Comparison of ENCODE assay signal across 17 cellular contexts in the genomic region with DNA sequence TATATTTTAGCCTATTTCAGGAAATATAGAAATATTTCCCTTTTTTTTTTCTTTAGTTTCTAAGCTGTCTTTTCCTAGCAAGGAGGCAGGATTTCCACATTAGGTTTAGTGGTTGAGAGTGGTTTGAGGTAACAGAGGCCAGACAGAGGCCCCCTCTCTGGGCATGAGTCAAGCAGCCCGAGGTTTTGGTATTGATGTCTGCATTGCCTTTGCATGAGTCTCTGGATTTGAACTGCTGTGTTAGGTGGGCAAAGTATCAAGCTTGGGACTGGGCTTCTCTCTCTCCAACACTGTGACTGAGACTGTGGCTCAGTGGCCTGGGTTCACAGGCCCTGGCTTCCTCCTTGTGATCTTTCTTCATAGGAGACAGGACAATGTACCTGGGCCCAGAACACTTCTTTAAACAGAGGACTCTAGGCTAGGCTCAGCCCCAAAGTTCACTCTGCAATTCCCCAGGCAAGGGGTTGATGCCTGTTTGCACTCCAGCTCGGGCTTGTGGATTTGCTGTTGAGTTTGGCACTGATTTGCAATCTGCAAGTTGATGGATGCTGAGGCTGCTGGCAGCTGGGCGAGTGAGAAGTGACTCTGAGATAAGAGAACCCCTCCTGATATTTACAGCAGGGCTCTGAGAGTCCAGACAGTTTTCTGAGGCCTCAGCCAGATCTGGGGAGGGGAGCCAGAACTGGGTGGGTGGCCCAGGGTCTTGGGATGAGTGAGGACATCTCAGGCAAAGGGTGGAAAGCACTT.
DNase-seq lines count a peak whose midpoint lies in the region; TF ChIP-seq lines count a peak whose summit lies in the region.
"Had no signal": no experiment of that assay in that cellular context is flagged by ENCODE, and none has a peak within 500 bp of the region (broad histone marks: within the 10 kb centered on the region; RNA-seq: fewer than 3 reads in every experiment).

No MANE protein-coding gene starts in this region.

- H3K4me1 ChIP-seq in GM23248 (ENCODE audit: insufficient read depth) (peaks cover 35% of the 10 kb centered on the region), trophoblast cell (ENCODE audit: control insufficient read depth in 1 of 2, insufficient read depth in 2 of 2, low read length in 2 of 2) (peaks cover 5 to 6% of the 10 kb centered on the region in 2 experiments)
- H3K4me1 ChIP-seq: Peyer's patch had no signal

- H4K20me1 ChIP-seq in GM23248 (ENCODE audit: insufficient read depth): no peaks in the 10 kb centered on the region

- H2AK5ac ChIP-seq in trophoblast cell (ENCODE audit: low read length): no peak overlapping the region

- H3K79me1 ChIP-seq in trophoblast cell (ENCODE audit: low read length): peaks cover 4% of the 10 kb centered on the region

- H2BK12ac ChIP-seq in trophoblast cell (ENCODE audit: low read length): peak overlapping the region; percentile 52

- no peaks in the 10 kb centered on the region for H3K9me2 ChIP-seq in GM23248 (ENCODE audit: insufficient read depth)

- H3F3A ChIP-seq in GM23248 (ENCODE audit: insufficient read depth): peaks cover 21% of the 10 kb centered on the region

- H3K9me3 ChIP-seq in GM23248 (ENCODE audit: low read depth): no peaks in the 10 kb centered on the region
- H3K9me3 ChIP-seq in trophoblast cell (ENCODE audit: insufficient read depth, low read depth, low read length): no peaks in the 10 kb centered on the region
- H3K9me3 ChIP-seq: MG63, Peyer's patch had no signal

- no peak overlapping the region for H2BK120ac ChIP-seq in trophoblast cell (ENCODE audit: insufficient read depth, low read length, poor library complexity)

- no peak overlapping the region for H4K12ac ChIP-seq in trophoblast cell (ENCODE audit: low read depth, low read length)

- H2AFZ ChIP-seq in GM23248 (no peak overlapping the region), trophoblast cell (ENCODE audit: insufficient read depth, low read length, poor library complexity) (no peak overlapping the region)

- no peak overlapping the region for H3K4me3 ChIP-seq in AG10803 (ENCODE audit: low read length)
- no peak overlapping the region for H3K4me3 ChIP-seq in GM23248
- no peak overlapping the region for H3K4me3 ChIP-seq in trophoblast cell (ENCODE audit: low read depth, low read length)
- H3K4me3 ChIP-seq: MG63, Peyer's patch had no signal

- peak overlapping the region; percentile 0 for H4K91ac ChIP-seq in trophoblast cell (ENCODE audit: low read depth, low read length)

- H3K36me3 ChIP-seq in GM23248 (ENCODE audit: low read depth) (no peaks in the 10 kb centered on the region), trophoblast cell (ENCODE audit: control insufficient read depth in 1 of 2, insufficient read depth in 2 of 2, low read length in 2 of 2) (no peaks in the 10 kb centered on the region)
- H3K36me3 ChIP-seq: MG63, Peyer's patch had no signal

- 60 to 62% methylated on average over 3 of the region's 3 CpGs for WGBS in GM23248 (ENCODE audit: low coverage in 1 of 2, low lambda C conversion rate in 2 of 2, missing lambda C conversion rate in 2 of 2), 2 experiments
- no CpG with 5 or more reads among the region's 3 CpGs for WGBS in trophoblast cell (ENCODE audit: extremely low coverage, insufficient coverage, insufficient read length)

- DNase-seq in AG10803 (ENCODE audit: low read depth) (peak; percentile 79), GM23248 (peak; percentile 85), fibroblast of peridontal ligament (ENCODE audit: extremely low read depth) (peak; percentile 68), trophoblast cell (no peak), Kasumi-1 (lab: John Stamatoyannopoulos, UW) (no peak), AG08396 (ENCODE audit: low spot score) (no peak), NCI-H446 (lab: John Stamatoyannopoulos, UW) (no peak)
- DNase-seq: C1 segment of cervical spinal cord, DMS153, NCI-H1105, NCI-H1694 treated with DMSO at 0.1 percent for 48 hours, NCI-H446 treated with DMSO at 0.1 percent for 48 hours, NCI-H774, Peyer's patch, SHP77 treated with DMSO at 0.1 percent for 48 hours had no signal

- H3K23ac ChIP-seq in trophoblast cell (ENCODE audit: low read length): no peak overlapping the region

- H3K27ac ChIP-seq in GM23248 (peak overlapping the region; percentile 71), trophoblast cell (ENCODE audit: low read depth, low read length) (no peak overlapping the region)
- H3K27ac ChIP-seq: KMS-11, Peyer's patch had no signal

- no peak overlapping the region for H3K4ac ChIP-seq in trophoblast cell (ENCODE audit: low read depth, low read length)

- H3K9ac ChIP-seq in GM23248: no peak overlapping the region
- H3K9ac ChIP-seq in trophoblast cell (ENCODE audit: low read length): no peak overlapping the region
- H3K9ac ChIP-seq: KMS-11 had no signal

- H2BK5ac ChIP-seq in trophoblast cell (ENCODE audit: low read depth, low read length, poor library complexity): no peak overlapping the region

- H3K4me2 ChIP-seq in GM23248 (ENCODE audit: unreplicated experiment): no peak overlapping the region
- no peak overlapping the region for H3K4me2 ChIP-seq in trophoblast cell (ENCODE audit: low read length)
- H3K4me2 ChIP-seq: KMS-11 had no signal

- H3K18ac ChIP-seq in trophoblast cell (ENCODE audit: low read length): no peak overlapping the region

- H4K8ac ChIP-seq in trophoblast cell (ENCODE audit: low read depth, low read length): no peak overlapping the region

- in situ Hi-C loops in GM23248 (cut with MboI): no loop called here

- H3K79me2 ChIP-seq in GM23248 (ENCODE audit: insufficient read depth) (no peaks in the 10 kb centered on the region), trophoblast cell (ENCODE audit: control insufficient read depth, insufficient read depth, low read length, poor library complexity) (no peaks in the 10 kb centered on the region)

- no peak overlapping the region for H3K14ac ChIP-seq in trophoblast cell (ENCODE audit: low read length)

- H3K27me3 ChIP-seq in GM23248 (replicated peaks; ENCODE audit: insufficient read depth) (no peaks in the 10 kb centered on the region), trophoblast cell (ENCODE audit: insufficient read depth, low read length) (no peaks in the 10 kb centered on the region)
- H3K27me3 ChIP-seq: MG63, Peyer's patch had no signal

- TF ChIP-seq CTCF in AG10803 (conservative IDR thresholded peaks at IDR 0.05; ENCODE audit: low read length): no peak

Comparison
In these comparisons a context has a peak if more than half of its experiments do, and no peak if none do; other contexts are left out.
1. DNase-seq: peak in AG10803 (single experiment), GM23248 (single experiment) and fibroblast of peridontal ligament (single experiment); none in trophoblast cell (0 of 2), Kasumi-1 (0 of 2), AG08396 (single experiment) and NCI-H446 (0 of 2).